Comparison of ENCODE assay signal across 15 cellular contexts in genomic region chr4:340011-340410, GRCh38. TPM values are rescaled to one million over a fixed set of nuclear protein-coding genes. Genes with fewer than 3 reads are reported as not detected.
DNase-seq lines count a peak whose midpoint lies in the region; ATAC-seq and TF ChIP-seq lines count a peak whose summit lies in the region.
"Had no signal": no experiment of that assay in that cellular context is flagged by ENCODE, and none has a peak within 500 bp of the region (broad histone marks: within the 10 kb centered on the region; RNA-seq: fewer than 3 reads in every experiment).

No MANE protein-coding gene starts in this region.

- no peaks in the 10 kb centered on the region for H3K27me3 Mint-ChIP-seq in activated T-helper 17 cell treated with anti-CD3 and anti-CD28 coated beads, Interleukin-2, amount 50 U/mL, for 72 hours

- H3K4me3 Mint-ChIP-seq in activated T-helper 17 cell treated with anti-CD3 and anti-CD28 coated beads, Interleukin-2, amount 50 U/mL, for 72 hours: peak overlapping the region; percentile 98

- H3K9ac ChIP-seq in liver (ENCODE audit: low read depth in 1 of 2, low read length in 2 of 2) (no peak overlapping the region), iPS-20b (ENCODE audit: low read depth, low read length) (no peak overlapping the region)

- peaks cover 19% of the 10 kb centered on the region for H3K4me1 Mint-ChIP-seq in activated T-helper 17 cell treated with anti-CD3 and anti-CD28 coated beads, Interleukin-2, amount 50 U/mL, for 72 hours

- H3K9me3 ChIP-seq in liver (ENCODE audit: control insufficient read depth in 4 of 4, low read length in 3 of 4): peaks cover 17 to 35% (median 23%) of the 10 kb centered on the region in 4 donors
- H3K9me3 ChIP-seq in right lobe of liver: peaks cover 0 to 22% (median 7%) of the 10 kb centered on the region in 4 donors
- H3K9me3 ChIP-seq in iPS-20b (ENCODE audit: insufficient read depth, low read depth, low read length): peaks cover 8% of the 10 kb centered on the region; the same call in 1 of the 2 replicates
- H3K9me3 ChIP-seq in SJCRH30 (replicated peaks): no peaks in the 10 kb centered on the region; the same call in 1 of the 2 replicates

- TF ChIP-seq CTCF in liver (IDR thresholded peaks at IDR 0.05; ENCODE audit: low read depth, low read length, missing input control) (peak; percentile 16), right lobe of liver (IDR thresholded peaks at IDR 0.05) (no peak)

- peaks cover 14% of the 10 kb centered on the region for H3K9me3 Mint-ChIP-seq in activated T-helper 17 cell treated with anti-CD3 and anti-CD28 coated beads, Interleukin-2, amount 50 U/mL, for 72 hours

- H3K4me1 ChIP-seq in liver (ENCODE audit: control insufficient read depth in 4 of 4, insufficient read depth in 4 of 4, low read length in 3 of 4) (peaks cover 4 to 12% (median 8%) of the 10 kb centered on the region in 4 donors), right lobe of liver (peaks cover 0 to 7% (median 0%) of the 10 kb centered on the region in 4 donors), iPS-20b (ENCODE audit: insufficient read depth, low read length) (peaks cover 3% of the 10 kb centered on the region; the same call in 1 of the 2 replicates), SJCRH30 (no peaks in the 10 kb centered on the region)

- TF ChIP-seq POLR2A in right lobe of liver (IDR thresholded peaks at IDR 0.05): no peak

- no peak overlapping the region for H3K27ac ChIP-seq in liver (ENCODE audit: low read depth in 1 of 2, low read length in 2 of 2)
- no peak overlapping the region for H3K27ac ChIP-seq in right lobe of liver
- H3K27ac ChIP-seq in iPS-20b (ENCODE audit: low read length): no peak overlapping the region
- no peak overlapping the region for H3K27ac ChIP-seq in SJCRH30
- H3K27ac ChIP-seq: ovary had no signal

- peaks cover 82% of the 10 kb centered on the region for H3K36me3 Mint-ChIP-seq in activated T-helper 17 cell treated with anti-CD3 and anti-CD28 coated beads, Interleukin-2, amount 50 U/mL, for 72 hours (ENCODE audit: low read depth)

- WGBS in liver: 94% methylated on average over 4 of the region's 4 CpGs
- WGBS in right lobe of liver (ENCODE audit: insufficient coverage, low coverage, low lambda C conversion rate, missing lambda C conversion rate): 98% methylated on average over 4 of the region's 4 CpGs

- peak overlapping the region in 1 of 3 donors; percentile 21 for H3K4me3 ChIP-seq in liver (ENCODE audit: low read depth in 1 of 3, low read length in 3 of 3)
- H3K4me3 ChIP-seq in right lobe of liver: no peak overlapping the region
- peak overlapping the region; percentile 34; the same call in 1 of the 2 replicates for H3K4me3 ChIP-seq in iPS-20b (ENCODE audit: low read length)
- no peak overlapping the region for H3K4me3 ChIP-seq in SJCRH30
- H3K4me3 ChIP-seq: GM12878, ovary had no signal

- DNase-seq in right lobe of liver (no peak), SJCRH30 (no peak)
- DNase-seq: activated CD4-positive, alpha-beta T cell treated with anti-CD3 and anti-CD28 coated beads, Interleukin-2, amount 50 U/mL, for 4 hours; amniotic stem cell; kidney; NCI-H69; ovary; stimulated activated CD4-positive, alpha-beta T cell treated with anti-CD3 and anti-CD28 coated beads, Interleukin-2, amount 100 ng/mL, for 24 hours had no signal

- peaks cover 4 to 19% (median 18%) of the 10 kb centered on the region in 4 donors for H3K36me3 ChIP-seq in liver (ENCODE audit: control insufficient read depth in 4 of 4, insufficient read depth in 3 of 4, low read depth in 1 of 4, low read length in 3 of 4)
- peaks cover 0 to 17% (median 12%) of the 10 kb centered on the region in 4 donors for H3K36me3 ChIP-seq in right lobe of liver
- H3K36me3 ChIP-seq in iPS-20b (ENCODE audit: insufficient read depth, low read depth, low read length): peaks cover 37% of the 10 kb centered on the region
- peaks cover 6% of the 10 kb centered on the region; the same call in 1 of the 2 replicates for H3K36me3 ChIP-seq in SJCRH30
- H3K36me3 ChIP-seq: ovary had no signal

- H3K27me3 ChIP-seq in liver (ENCODE audit: control insufficient read depth in 4 of 4, insufficient read depth in 4 of 4, low read length in 3 of 4): no peaks in the 10 kb centered on the region
- no peaks in the 10 kb centered on the region for H3K27me3 ChIP-seq in right lobe of liver
- H3K27me3 ChIP-seq in iPS-20b (ENCODE audit: insufficient read depth, low read length): peaks cover 17% of the 10 kb centered on the region
- H3K27me3 ChIP-seq in SJCRH30: no peaks in the 10 kb centered on the region
- H3K27me3 ChIP-seq: ovary had no signal

- intact Hi-C loops in right lobe of liver (cut with DNase I): no loop called here

- H3K27ac Mint-ChIP-seq in activated T-helper 17 cell treated with anti-CD3 and anti-CD28 coated beads, Interleukin-2, amount 50 U/mL, for 72 hours: no peak overlapping the region

- TF ChIP-seq RAD21 in liver (IDR thresholded peaks at IDR 0.05): no peak

- ATAC-seq in right lobe of liver: no peak
- no peak for ATAC-seq in activated T-helper 17 cell treated with anti-CD3 and anti-CD28 coated beads, Interleukin-2, amount 50 U/mL, for 72 hours (replicated peaks)
- ATAC-seq in GM18511 (IDR thresholded peaks at IDR 0.05; ENCODE audit: unreplicated experiment): no peak
- ATAC-seq in HG03432 (IDR thresholded peaks at IDR 0.05; ENCODE audit: unreplicated experiment): no peak
- no peak for ATAC-seq in GM21360 (IDR thresholded peaks at IDR 0.05; ENCODE audit: unreplicated experiment)
- ATAC-seq: GM12878 had no signal

TF ChIP-seq in liver, 16 proteins besides CTCF, POLR2A, EP300 and RAD21 (continues in another document):
- no peak for TF ChIP-seq ZBTB33 (IDR thresholded peaks at IDR 0.05)
- TF ChIP-seq SP1 (IDR thresholded peaks at IDR 0.05): no peak
- no peak for TF ChIP-seq RXRA (IDR thresholded peaks at IDR 0.05)
- no peak for TF ChIP-seq HNF4A (conservative IDR thresholded peaks at IDR 0.05)
- TF ChIP-seq EGR1 (IDR thresholded peaks at IDR 0.05; ENCODE audit: low read depth in 2 of 2): no peak
- no peak for TF ChIP-seq REST (IDR thresholded peaks at IDR 0.05)
- no peak for TF ChIP-seq NR2F2 (IDR thresholded peaks at IDR 0.05)
- TF ChIP-seq HNF4G (IDR thresholded peaks at IDR 0.05): no peak
- TF ChIP-seq JUND (IDR thresholded peaks at IDR 0.05): no peak
- TF ChIP-seq FOXA1 (IDR thresholded peaks at IDR 0.05): no peak
- no peak for TF ChIP-seq MAX (IDR thresholded peaks at IDR 0.05)
- TF ChIP-seq FOXA2 (IDR thresholded peaks at IDR 0.05): no peak
- TF ChIP-seq YY1 (IDR thresholded peaks at IDR 0.05): no peak
- TF ChIP-seq TAF1 (conservative IDR thresholded peaks at IDR 0.05): no peak

RNA-seq across cellular contexts. Expression of gene ZNF141, which starts 2.4 kb away (rescaled TPM):
- total RNA-seq in liver (10 to 100 TPM; 12.4 to 15.4 TPM), right lobe of liver (1 to 10 TPM; 6.7 to 8.9 (median 7.6) TPM)
- 1 to 10 TPM; 2.1 to 3.1 TPM for polyA plus RNA-seq in liver
- total RNA-seq in activated T-helper 17 cell treated with anti-CD3 and anti-CD28 coated beads, Interleukin-2, amount 50 U/mL, for 72 hours: 10 to 100 TPM; 17.3 to 35.8 TPM
- 11.8 and 17.4 TPM in 2 replicates for total RNA-seq in SJCRH30 (2014; rRNA removed; shearing (Covaris generic))

RNA-seq across cellular contexts. Expression of gene ZNF732, which starts 34.7 kb away (rescaled TPM):
- total RNA-seq in liver: under 1 TPM in 1 of 2 donors, not detected in 1; 0.89 TPM
- polyA plus RNA-seq in liver: not detected
- total RNA-seq in right lobe of liver: not detected
- not detected for total RNA-seq in activated T-helper 17 cell treated with anti-CD3 and anti-CD28 coated beads, Interleukin-2, amount 50 U/mL, for 72 hours
- total RNA-seq in SJCRH30 (2014; rRNA removed; shearing (Covaris generic)): not detected in 2 replicates
- total RNA-seq: GM12878, kidney had no signal
- polyA plus RNA-seq: GM12878 had no signal
